ENCODE assay signal across 1 cellular context in the genomic region with DNA sequence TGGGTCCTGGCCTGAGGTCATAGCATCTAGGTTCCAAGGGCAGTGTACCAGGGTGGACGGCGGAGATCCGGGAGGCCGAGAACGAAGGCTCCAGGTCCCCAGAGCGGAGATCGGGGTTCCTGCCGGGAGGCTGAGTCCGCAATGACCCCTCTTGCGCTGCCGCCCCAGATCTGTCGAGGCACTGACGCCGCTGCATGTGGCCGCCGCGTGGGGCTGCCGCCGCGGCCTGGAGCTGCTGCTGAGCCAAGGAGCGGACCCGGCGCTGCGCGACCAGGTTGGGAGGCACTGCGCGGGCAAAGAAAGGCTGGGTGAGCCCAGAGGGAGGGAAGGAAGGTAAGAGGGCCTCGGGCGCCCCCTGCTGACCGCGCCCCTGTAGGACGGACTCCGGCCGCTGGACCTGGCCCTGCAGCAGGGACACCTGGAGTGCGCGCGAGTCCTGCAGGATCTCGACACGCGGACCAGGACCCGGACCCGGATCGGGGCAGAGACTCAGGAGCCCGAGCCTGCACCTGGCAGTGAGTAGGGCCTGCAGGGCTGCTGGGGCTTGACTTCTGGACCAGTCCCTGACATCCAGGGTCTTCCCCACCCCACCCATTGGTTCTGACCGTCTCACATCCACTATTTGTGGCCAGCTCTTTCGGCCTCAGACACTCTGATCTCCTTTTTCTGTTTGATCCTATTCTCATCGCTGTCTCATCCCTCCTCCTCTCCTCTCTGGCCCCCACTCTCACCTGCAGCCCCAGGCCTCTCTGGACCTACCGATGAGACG.
TF ChIP-seq lines count a peak whose summit lies in the region.

No MANE protein-coding gene starts in this region.

TF ChIP-seq in K562, 482 proteins besides CTCF, POLR2A, EP300 and RAD21 (continued from another document and continues in another):
- TF ChIP-seq MYC (IDR thresholded peaks at IDR 0.05; ENCODE audit: low read depth, low read length) (0 out of 2 replicates have a peak, but pooled peaks have one; percentile 39), MYC (CRISPR knock-in tag; IDR thresholded peaks at IDR 0.05; ENCODE audit: borderline replicate concordance, low read depth) (no peak), HNRNPL (IDR thresholded peaks at IDR 0.05; ENCODE audit: low read depth, low read length) (peak; percentile 98), ZNF3 (CRISPR knock-in tag; IDR thresholded peaks at IDR 0.05) (no peak), ETV6 (IDR thresholded peaks at IDR 0.05; ENCODE audit: borderline replicate concordance in 1 of 2, low read depth in 2 of 2, low read length in 1 of 2) (no peak), ETV6 (CRISPR knock-in tag; IDR thresholded peaks at IDR 0.05; ENCODE audit: borderline replicate concordance) (no peak), PHF8 (IDR thresholded peaks at IDR 0.05; ENCODE audit: borderline replicate concordance, low read length) (peak; percentile 22; the same call in 1 of the 2 replicates), NCOA4 (IDR thresholded peaks at IDR 0.05; ENCODE audit: partially characterized antibody) (no peak), SRSF7 (optimal IDR thresholded peaks at IDR 0.05; ENCODE audit: low read depth, low read length) (no peak), HIVEP1 (CRISPR knock-in tag; IDR thresholded peaks at IDR 0.05) (no peak), DIDO1 (tag; IDR thresholded peaks at IDR 0.05; ENCODE audit: low read depth) (no peak), NR2C1 (IDR thresholded peaks at IDR 0.05) (no peak), NR2C1 (tag; IDR thresholded peaks at IDR 0.05) (no peak), ZFP1 (CRISPR knock-in tag; IDR thresholded peaks at IDR 0.05) (no peak), RHOXF2B (CRISPR knock-in tag; conservative IDR thresholded peaks at IDR 0.05) (no peak), DPF2 (IDR thresholded peaks at IDR 0.05) (no peak), HNRNPH1 (optimal IDR thresholded peaks at IDR 0.05; ENCODE audit: low read depth, low read length) (no peak), SLC30A9 (CRISPR knock-in tag; IDR thresholded peaks at IDR 0.05) (no peak), TEAD4 (IDR thresholded peaks at IDR 0.05; ENCODE audit: low read length) (no peak), TEAD4 (CRISPR knock-in tag; IDR thresholded peaks at IDR 0.05; ENCODE audit: borderline replicate concordance) (no peak), GABPB1 (CRISPR knock-in tag; IDR thresholded peaks at IDR 0.05) (peak; percentile 64), MED1 (CRISPR knock-in tag; IDR thresholded peaks at IDR 0.05; ENCODE audit: borderline replicate concordance) (no peak), HLTF (IDR thresholded peaks at IDR 0.05) (no peak), NFATC3 (IDR thresholded peaks at IDR 0.05) (no peak), RBM39 (optimal IDR thresholded peaks at IDR 0.05; ENCODE audit: low read depth, low read length) (no peak), SFPQ (IDR thresholded peaks at IDR 0.05; ENCODE audit: low read depth, low read length) (no peak), NCOA2 (IDR thresholded peaks at IDR 0.05; ENCODE audit: partially characterized antibody in 2 of 2) (no peak), FOXA3 (CRISPR knock-in tag; conservative IDR thresholded peaks at IDR 0.05 in 1 of 2, IDR thresholded peaks at IDR 0.05 in 1 of 2) (no peak), NFYB (IDR thresholded peaks at IDR 0.05; ENCODE audit: extremely low read depth, insufficient read length) (no peak), ZNF197 (CRISPR knock-in tag; IDR thresholded peaks at IDR 0.05; ENCODE audit: low read depth) (no peak), GABPA (tag; conservative IDR thresholded peaks at IDR 0.05; ENCODE audit: low read depth) (no peak), UBTF (IDR thresholded peaks at IDR 0.05; ENCODE audit: borderline replicate concordance in 1 of 2, low read depth in 2 of 2, low read length in 2 of 2) (peak in 1 of 2 experiments; percentile 62; a peak in 1 of 4 replicates), ZNF436 (CRISPR knock-in tag; IDR thresholded peaks at IDR 0.05) (no peak), L3MBTL2 (IDR thresholded peaks at IDR 0.05) (peak; percentile 88)
- TF ChIP-seq, protein P1, sequence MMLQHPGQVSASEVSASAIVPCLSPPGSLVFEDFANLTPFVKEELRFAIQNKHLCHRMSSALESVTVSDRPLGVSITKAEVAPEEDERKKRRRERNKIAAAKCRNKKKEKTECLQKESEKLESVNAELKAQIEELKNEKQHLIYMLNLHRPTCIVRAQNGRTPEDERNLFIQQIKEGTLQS (IDR thresholded peaks at IDR 0.05), result no peak
- TF ChIP-seq, protein P1 (CRISPR knock-in tag; conservative IDR thresholded peaks at IDR 0.05), result no peak; the same call in 1 of the 2 replicates
- TF ChIP-seq, protein P2, sequence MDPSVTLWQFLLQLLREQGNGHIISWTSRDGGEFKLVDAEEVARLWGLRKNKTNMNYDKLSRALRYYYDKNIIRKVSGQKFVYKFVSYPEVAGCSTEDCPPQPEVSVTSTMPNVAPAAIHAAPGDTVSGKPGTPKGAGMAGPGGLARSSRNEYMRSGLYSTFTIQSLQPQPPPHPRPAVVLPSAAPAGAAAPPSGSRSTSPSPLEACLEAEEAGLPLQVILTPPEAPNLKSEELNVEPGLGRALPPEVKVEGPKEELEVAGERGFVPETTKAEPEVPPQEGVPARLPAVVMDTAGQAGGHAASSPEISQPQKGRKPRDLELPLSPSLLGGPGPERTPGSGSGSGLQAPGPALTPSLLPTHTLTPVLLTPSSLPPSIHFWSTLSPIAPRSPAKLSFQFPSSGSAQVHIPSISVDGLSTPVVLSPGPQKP (CRISPR knock-in tag; IDR thresholded peaks at IDR 0.05), result no peak
- TF ChIP-seq, protein P3, sequence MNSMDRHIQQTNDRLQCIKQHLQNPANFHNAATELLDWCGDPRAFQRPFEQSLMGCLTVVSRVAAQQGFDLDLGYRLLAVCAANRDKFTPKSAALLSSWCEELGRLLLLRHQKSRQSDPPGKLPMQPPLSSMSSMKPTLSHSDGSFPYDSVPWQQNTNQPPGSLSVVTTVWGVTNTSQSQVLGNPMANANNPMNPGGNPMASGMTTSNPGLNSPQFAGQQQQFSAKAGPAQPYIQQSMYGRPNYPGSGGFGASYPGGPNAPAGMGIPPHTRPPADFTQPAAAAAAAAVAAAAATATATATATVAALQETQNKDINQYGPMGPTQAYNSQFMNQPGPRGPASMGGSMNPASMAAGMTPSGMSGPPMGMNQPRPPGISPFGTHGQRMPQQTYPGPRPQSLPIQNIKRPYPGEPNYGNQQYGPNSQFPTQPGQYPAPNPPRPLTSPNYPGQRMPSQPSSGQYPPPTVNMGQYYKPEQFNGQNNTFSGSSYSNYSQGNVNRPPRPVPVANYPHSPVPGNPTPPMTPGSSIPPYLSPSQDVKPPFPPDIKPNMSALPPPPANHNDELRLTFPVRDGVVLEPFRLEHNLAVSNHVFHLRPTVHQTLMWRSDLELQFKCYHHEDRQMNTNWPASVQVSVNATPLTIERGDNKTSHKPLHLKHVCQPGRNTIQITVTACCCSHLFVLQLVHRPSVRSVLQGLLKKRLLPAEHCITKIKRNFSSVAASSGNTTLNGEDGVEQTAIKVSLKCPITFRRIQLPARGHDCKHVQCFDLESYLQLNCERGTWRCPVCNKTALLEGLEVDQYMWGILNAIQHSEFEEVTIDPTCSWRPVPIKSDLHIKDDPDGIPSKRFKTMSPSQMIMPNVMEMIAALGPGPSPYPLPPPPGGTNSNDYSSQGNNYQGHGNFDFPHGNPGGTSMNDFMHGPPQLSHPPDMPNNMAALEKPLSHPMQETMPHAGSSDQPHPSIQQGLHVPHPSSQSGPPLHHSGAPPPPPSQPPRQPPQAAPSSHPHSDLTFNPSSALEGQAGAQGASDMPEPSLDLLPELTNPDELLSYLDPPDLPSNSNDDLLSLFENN (IDR thresholded peaks at IDR 0.05; ENCODE audit: low read depth in 2 of 2, low read length in 2 of 2), result no peak
- TF ChIP-seq, protein P4, sequence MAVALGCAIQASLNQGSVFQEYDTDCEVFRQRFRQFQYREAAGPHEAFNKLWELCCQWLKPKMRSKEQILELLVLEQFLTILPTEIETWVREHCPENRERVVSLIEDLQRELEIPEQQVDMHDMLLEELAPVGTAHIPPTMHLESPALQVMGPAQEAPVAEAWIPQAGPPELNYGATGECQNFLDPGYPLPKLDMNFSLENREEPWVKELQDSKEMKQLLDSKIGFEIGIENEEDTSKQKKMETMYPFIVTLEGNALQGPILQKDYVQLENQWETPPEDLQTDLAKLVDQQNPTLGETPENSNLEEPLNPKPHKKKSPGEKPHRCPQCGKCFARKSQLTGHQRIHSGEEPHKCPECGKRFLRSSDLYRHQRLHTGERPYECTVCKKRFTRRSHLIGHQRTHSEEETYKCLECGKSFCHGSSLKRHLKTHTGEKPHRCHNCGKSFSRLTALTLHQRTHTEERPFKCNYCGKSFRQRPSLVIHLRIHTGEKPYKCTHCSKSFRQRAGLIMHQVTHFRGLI (CRISPR knock-in tag; IDR thresholded peaks at IDR 0.05), result no peak
- TF ChIP-seq, protein P5, sequence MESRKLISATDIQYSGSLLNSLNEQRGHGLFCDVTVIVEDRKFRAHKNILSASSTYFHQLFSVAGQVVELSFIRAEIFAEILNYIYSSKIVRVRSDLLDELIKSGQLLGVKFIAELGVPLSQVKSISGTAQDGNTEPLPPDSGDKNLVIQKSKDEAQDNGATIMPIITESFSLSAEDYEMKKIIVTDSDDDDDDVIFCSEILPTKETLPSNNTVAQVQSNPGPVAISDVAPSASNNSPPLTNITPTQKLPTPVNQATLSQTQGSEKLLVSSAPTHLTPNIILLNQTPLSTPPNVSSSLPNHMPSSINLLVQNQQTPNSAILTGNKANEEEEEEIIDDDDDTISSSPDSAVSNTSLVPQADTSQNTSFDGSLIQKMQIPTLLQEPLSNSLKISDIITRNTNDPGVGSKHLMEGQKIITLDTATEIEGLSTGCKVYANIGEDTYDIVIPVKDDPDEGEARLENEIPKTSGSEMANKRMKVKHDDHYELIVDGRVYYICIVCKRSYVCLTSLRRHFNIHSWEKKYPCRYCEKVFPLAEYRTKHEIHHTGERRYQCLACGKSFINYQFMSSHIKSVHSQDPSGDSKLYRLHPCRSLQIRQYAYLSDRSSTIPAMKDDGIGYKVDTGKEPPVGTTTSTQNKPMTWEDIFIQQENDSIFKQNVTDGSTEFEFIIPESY (CRISPR knock-in tag; IDR thresholded peaks at IDR 0.05), result peak; percentile 75; the same call in 1 of the 2 replicates
- TF ChIP-seq, protein P6, sequence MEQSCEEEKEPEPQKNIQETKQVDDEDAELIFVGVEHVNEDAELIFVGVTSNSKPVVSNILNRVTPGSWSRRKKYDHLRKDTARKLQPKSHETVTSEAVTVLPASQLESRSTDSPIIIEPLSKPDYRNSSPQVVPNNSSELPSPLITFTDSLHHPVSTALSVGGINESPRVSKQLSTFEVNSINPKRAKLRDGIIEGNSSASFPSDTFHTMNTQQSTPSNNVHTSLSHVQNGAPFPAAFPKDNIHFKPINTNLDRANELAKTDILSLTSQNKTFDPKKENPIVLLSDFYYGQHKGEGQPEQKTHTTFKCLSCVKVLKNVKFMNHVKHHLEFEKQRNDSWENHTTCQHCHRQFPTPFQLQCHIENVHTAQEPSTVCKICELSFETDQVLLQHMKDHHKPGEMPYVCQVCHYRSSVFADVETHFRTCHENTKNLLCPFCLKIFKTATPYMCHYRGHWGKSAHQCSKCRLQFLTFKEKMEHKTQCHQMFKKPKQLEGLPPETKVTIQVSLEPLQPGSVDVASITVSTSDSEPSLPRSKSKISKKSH (CRISPR knock-in tag; IDR thresholded peaks at IDR 0.05), result no peak
- TF ChIP-seq, protein P7, sequence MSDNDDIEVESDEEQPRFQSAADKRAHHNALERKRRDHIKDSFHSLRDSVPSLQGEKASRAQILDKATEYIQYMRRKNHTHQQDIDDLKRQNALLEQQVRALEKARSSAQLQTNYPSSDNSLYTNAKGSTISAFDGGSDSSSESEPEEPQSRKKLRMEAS (CRISPR knock-in tag; IDR thresholded peaks at IDR 0.05), result peak; percentile 63
